8 cellular contexts compared by ENCODE assay signal in genomic region chr4:165156906-165157305, GRCh38.
"Had no signal": no experiment of that assay in that cellular context is flagged by ENCODE, and none has a peak within 500 bp of the region (broad histone marks: within the 10 kb centered on the region; RNA-seq: fewer than 3 reads in every experiment).

No MANE protein-coding gene starts in this region.

- DNase-seq: GDM1, GF-D8 had no signal

- H3K4me3 ChIP-seq: GM12878 had no signal

- ATAC-seq: GM12878 had no signal

- FAIRE-seq: G401.6, GM12878, GM12891, GM12892, GM18507, GM19239 had no signal
